Comparison of ENCODE assay signal across 15 cellular contexts in the genomic region with DNA sequence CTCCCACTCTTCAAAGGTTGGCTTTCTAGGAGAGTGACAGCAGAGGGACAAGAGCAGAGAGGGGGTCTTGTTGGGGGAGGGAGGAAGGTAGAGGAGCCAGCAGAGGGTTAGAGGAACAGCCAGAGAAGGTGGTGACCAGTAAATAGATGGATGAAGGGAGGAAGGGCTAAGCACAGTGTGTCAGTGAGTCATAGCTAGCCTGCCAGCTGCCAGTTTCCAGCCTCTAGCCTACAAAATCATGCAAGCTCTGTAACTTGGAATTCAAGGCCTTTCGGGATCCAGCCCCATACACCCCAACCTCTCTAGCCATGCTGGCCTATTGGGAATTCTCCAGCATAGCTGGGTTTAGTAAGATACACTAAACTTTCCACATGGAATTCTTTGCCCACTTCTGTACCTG.
DNase-seq lines count a peak whose midpoint lies in the region; ATAC-seq and TF ChIP-seq lines count a peak whose summit lies in the region.
"Had no signal": no experiment of that assay in that cellular context is flagged by ENCODE, and none has a peak within 500 bp of the region (broad histone marks: within the 10 kb centered on the region; RNA-seq: fewer than 3 reads in every experiment).

No MANE protein-coding gene starts in this region.

- ATAC-seq in mucosa of descending colon = peak; percentile 37
- ATAC-seq: K562; stimulated activated effector memory CD8-positive, alpha-beta T cell treated with anti-CD3 and anti-CD28 coated beads, Interleukin-12 subunit alpha, Interleukin-12 subunit beta, amount 100 ng/mL, for 72 hours had no signal

- no peaks in the 10 kb centered on the region for H3K9me3 Mint-ChIP-seq in T-helper 2 cell treated with Interferon-gamma antibody and Interleukin-4, amounts not matched to agents 5 μg/mL and 100 μg/mL, for 36 hours
- H3K9me3 Mint-ChIP-seq: stimulated activated effector memory CD8-positive, alpha-beta T cell treated with anti-CD3 and anti-CD28 coated beads, Interleukin-12 subunit alpha, Interleukin-12 subunit beta, amount 100 ng/mL, for 72 hours had no signal

- no peaks in the 10 kb centered on the region for H3K4me1 ChIP-seq in mucosa of descending colon (ENCODE audit: low read depth)
- H3K4me1 ChIP-seq: parathyroid adenoma had no signal

- H3K36me3 Mint-ChIP-seq in T-helper 2 cell treated with Interferon-gamma antibody and Interleukin-4, amounts not matched to agents 5 μg/mL and 100 μg/mL, for 36 hours (ENCODE audit: low read depth) = no peaks in the 10 kb centered on the region
- H3K36me3 Mint-ChIP-seq: stimulated activated effector memory CD8-positive, alpha-beta T cell treated with anti-CD3 and anti-CD28 coated beads, Interleukin-12 subunit alpha, Interleukin-12 subunit beta, amount 100 ng/mL, for 72 hours had no signal

- no peak for TF ChIP-seq CTCF in mucosa of descending colon (IDR thresholded peaks at IDR 0.05)

- no peak overlapping the region for H3K4me3 Mint-ChIP-seq in T-helper 2 cell treated with Interferon-gamma antibody and Interleukin-4, amounts not matched to agents 5 μg/mL and 100 μg/mL, for 36 hours
- H3K4me3 Mint-ChIP-seq: stimulated activated effector memory CD8-positive, alpha-beta T cell treated with anti-CD3 and anti-CD28 coated beads, Interleukin-12 subunit alpha, Interleukin-12 subunit beta, amount 100 ng/mL, for 72 hours had no signal

- H3K27me3 Mint-ChIP-seq in T-helper 2 cell treated with Interferon-gamma antibody and Interleukin-4, amounts not matched to agents 5 μg/mL and 100 μg/mL, for 36 hours (ENCODE audit: low read depth) = peaks cover 3% of the 10 kb centered on the region

- no peaks in the 10 kb centered on the region for H3K36me3 ChIP-seq in mucosa of descending colon (ENCODE audit: low read depth)

- H3K4me3 ChIP-seq in mucosa of descending colon = no peak overlapping the region
- H3K4me3 ChIP-seq: K562 had no signal

- no peak overlapping the region for H3K27ac Mint-ChIP-seq in T-helper 2 cell treated with Interferon-gamma antibody and Interleukin-4, amounts not matched to agents 5 μg/mL and 100 μg/mL, for 36 hours
- H3K27ac Mint-ChIP-seq: stimulated activated effector memory CD8-positive, alpha-beta T cell treated with anti-CD3 and anti-CD28 coated beads, Interleukin-12 subunit alpha, Interleukin-12 subunit beta, amount 100 ng/mL, for 72 hours had no signal

- H3K4me1 Mint-ChIP-seq in T-helper 2 cell treated with Interferon-gamma antibody and Interleukin-4, amounts not matched to agents 5 μg/mL and 100 μg/mL, for 36 hours (ENCODE audit: low read depth) = no peaks in the 10 kb centered on the region
- H3K4me1 Mint-ChIP-seq: stimulated activated effector memory CD8-positive, alpha-beta T cell treated with anti-CD3 and anti-CD28 coated beads, Interleukin-12 subunit alpha, Interleukin-12 subunit beta, amount 100 ng/mL, for 72 hours had no signal

- intact Hi-C loops in mucosa of descending colon (cut with DNase I, micrococcal nuclease) = no loop called here

- no peaks in the 10 kb centered on the region for H3K9me3 ChIP-seq in mucosa of descending colon

- DNase-seq in AG08396 (ENCODE audit: low spot score) (peak; percentile 65), HT1080 (ENCODE audit: low read depth) (peak; percentile 76), dedifferentiated amniotic fluid mesenchymal stem cell (ENCODE audit: extremely low spot score) (peak; percentile 75), mucosa of descending colon (no peak), T-helper 1 cell (no peak), NCI-H1436 treated with DMSO at 0.1 percent for 48 hours (lab: John Stamatoyannopoulos, UW) (no peak)
- no peak for DNase-seq in activated CD8-positive, alpha-beta memory T cell treated with anti-CD3 and anti-CD28 coated beads, Interleukin-2, amount 50 U/mL, for 4 hours
- DNase-seq in T-helper 2 cell treated with Interferon-gamma antibody and Interleukin-4, amounts not matched to agents 5 μg/mL and 100 μg/mL, for 36 hours (ENCODE audit: low spot score) = no peak
- DNase-seq: activated T-cell treated with anti-CD3 and anti-CD28 coated beads, Interleukin-2, amount 50 U/mL, for 48 hours; anterior cingulate cortex; NCI-H187; NCI-H774 had no signal

Comparison
In these comparisons a context has a peak if more than half of its experiments do, and no peak if none do; other contexts are left out.
1. DNase-seq: peak in AG08396 (single experiment), HT1080 (single experiment) and dedifferentiated amniotic fluid mesenchymal stem cell (single experiment); none in mucosa of descending colon (0 of 3), activated CD8-positive, alpha-beta memory T cell treated with anti-CD3 and anti-CD28 coated beads, Interleukin-2, amount 50 U/mL, for 4 hours (single experiment), T-helper 2 cell treated with Interferon-gamma antibody and Interleukin-4, amounts not matched to agents 5 μg/mL and 100 μg/mL, for 36 hours (single experiment), T-helper 1 cell (0 of 5) and NCI-H1436 treated with DMSO at 0.1 percent for 48 hours (single experiment).